In genomic region chr3:49133226-49133951, GRCh38 we compare ENCODE assay signal across 8 cellular contexts. TPM values are rescaled to one million over a fixed set of nuclear protein-coding genes. Genes with fewer than 3 reads are reported as not detected.
A peak's percentile ranks its signal among the peaks of the same experiment; 100 is the strongest.
DNase-seq lines count a peak whose midpoint lies in the region; ATAC-seq and TF ChIP-seq lines count a peak whose summit lies in the region.

No MANE protein-coding gene starts in this region.

- POLR2A ChIA-PET in SK-N-SH (lab: Yijun Ruan, JAX), result interaction anchor here (0.6 to 2.7 kb wide), 11 partner anchors 11 to 207 kb away, joined by 3 to 22 read pairs (median 5); partner anchors contain the start of genes KLHDC8B, QRICH1, USP19 and USP4

- H3K9me3 ChIP-seq in BE2C, result no peaks in the 10 kb centered on the region
- H3K9me3 ChIP-seq in SK-N-SH, result no peaks in the 10 kb centered on the region
- H3K9me3 ChIP-seq in mucosa of stomach (ENCODE audit: control insufficient read depth, low read length), result no peaks in the 10 kb centered on the region
- no peaks in the 10 kb centered on the region for H3K9me3 ChIP-seq in aorta (ENCODE audit: control insufficient read depth, low read length)

- TF ChIP-seq CTCF in BE2C (IDR thresholded peaks at IDR 0.05; ENCODE audit: low read depth, low read length) (no peak), SK-N-SH (IDR thresholded peaks at IDR 0.05) (no peak), fibroblast of mammary gland (conservative IDR thresholded peaks at IDR 0.05; ENCODE audit: control insufficient read depth, insufficient read depth, low read depth, low read length) (no peak)

- H3K36me3 ChIP-seq in BE2C (no peaks in the 10 kb centered on the region), SK-N-SH (replicated peaks in 1 of 2; ENCODE audit: control insufficient read depth in 1 of 2, insufficient read depth in 2 of 2, low read length in 1 of 2) (peaks cover 4 to 18% of the 10 kb centered on the region in 2 experiments), mucosa of stomach (ENCODE audit: control insufficient read depth, insufficient read depth, low read length) (no peaks in the 10 kb centered on the region), aorta (ENCODE audit: control insufficient read depth in 1 of 2, insufficient read depth in 2 of 2, low read length in 1 of 2) (no peaks in the 10 kb centered on the region)

- no peaks in the 10 kb centered on the region for H3K9me2 ChIP-seq in SK-N-SH

- H3K27ac ChIP-seq in SK-N-SH (ENCODE audit: low read depth in 2 of 2, low read length in 1 of 2) (peak overlapping the region; percentile 83 to 91), aorta (ENCODE audit: low read depth in 1 of 2, low read length in 2 of 2) (peak overlapping the region; percentile 15 to 88)

- peak overlapping the region; percentile 100 for H3K4me2 ChIP-seq in SK-N-SH

- intact Hi-C loops in aorta (cut with DNase I), result no loop called here

- no peak for TF ChIP-seq RAD21 in SK-N-SH (IDR thresholded peaks at IDR 0.05; ENCODE audit: low read length)

- H3K9ac ChIP-seq in SK-N-SH (peak overlapping the region; percentile 75), mucosa of stomach (ENCODE audit: low read length) (peak overlapping the region; percentile 63)

- peak; percentile 92 for ATAC-seq in aorta (ENCODE audit: low FRiP score)
- no peak for ATAC-seq in HG03521 (IDR thresholded peaks at IDR 0.05; ENCODE audit: unreplicated experiment)
- no peak for ATAC-seq in GM18505 (IDR thresholded peaks at IDR 0.05; ENCODE audit: unreplicated experiment)

- H3K4me3 ChIP-seq in BE2C (ENCODE audit: low read depth, low read length) (peak overlapping the region; percentile 71), SK-N-SH (ENCODE audit: low read depth in 2 of 2, low read length in 1 of 2) (peak overlapping the region; percentile 67 to 81), fibroblast of mammary gland (ENCODE audit: control insufficient read depth, low read depth, low read length) (peak overlapping the region; percentile 88), mucosa of stomach (ENCODE audit: low read length) (peak overlapping the region; percentile 44), aorta (ENCODE audit: low read length in 2 of 2) (peak overlapping the region; percentile 72 to 75)

- peaks cover 37% of the 10 kb centered on the region for H3K79me2 ChIP-seq in SK-N-SH (ENCODE audit: insufficient read depth)

- 0% methylated on average over 16 of the region's 30 CpGs for WGBS in SK-N-SH (ENCODE audit: low lambda C conversion rate)
- WGBS in aorta, 2 donors, result 0 to 1% methylated on average over 30 of the region's 30 CpGs

- no peaks in the 10 kb centered on the region for H4K20me1 ChIP-seq in SK-N-SH (ENCODE audit: insufficient read depth)

- peak in 1 of 2 experiments; percentile 30; a peak in 2 of 4 replicates for TF ChIP-seq EP300 in SK-N-SH (IDR thresholded peaks at IDR 0.05; ENCODE audit: borderline replicate concordance in 1 of 2, low read depth in 1 of 2, low read length in 1 of 2)

- no peak for TF ChIP-seq POLR2A in GM18505 (IDR thresholded peaks at IDR 0.05; ENCODE audit: borderline replicate concordance, extremely low read depth, insufficient read depth, insufficient read length)

- CTCF ChIA-PET in SK-N-SH (lab: Yijun Ruan, JAX), result interaction anchor here (0.6 to 5.4 kb wide), 12 partner anchors 13 to 213 kb away, joined by 3 to 26 read pairs (median 4); partner anchors contain the start of genes KLHDC8B, QRICH1 and USP19

- H2AFZ ChIP-seq in SK-N-SH (ENCODE audit: low read depth), result peak overlapping the region; percentile 98

- H3K4me1 ChIP-seq in BE2C (no peaks in the 10 kb centered on the region), SK-N-SH (ENCODE audit: control insufficient read depth in 1 of 2, insufficient read depth in 2 of 2, low read depth in 1 of 2, low read length in 1 of 2) (peaks cover 0 to 18% of the 10 kb centered on the region in 2 experiments; a peak in 1 of 4 replicates), mucosa of stomach (ENCODE audit: control insufficient read depth, insufficient read depth, low read length) (peaks cover 18% of the 10 kb centered on the region), aorta (ENCODE audit: control insufficient read depth in 1 of 2, insufficient read depth in 2 of 2, low read length in 2 of 2) (peaks cover 0 to 3% of the 10 kb centered on the region in 2 donors)

- peak; percentile 75 for DNase-seq in BE2C
- DNase-seq in HT1080 (ENCODE audit: low read depth), result peak; percentile 89
- DNase-seq in SK-N-SH, result peak; percentile 89
- peak; percentile 84 for DNase-seq in fibroblast of mammary gland (ENCODE audit: low read depth)
- peak; percentile 90 to 94 for DNase-seq in aorta

- H3F3A ChIP-seq in SK-N-SH (replicated peaks; ENCODE audit: insufficient read depth), result no peaks in the 10 kb centered on the region

- H3K27me3 ChIP-seq in BE2C, result no peaks in the 10 kb centered on the region
- no peaks in the 10 kb centered on the region for H3K27me3 ChIP-seq in SK-N-SH (ENCODE audit: insufficient read depth)
- H3K27me3 ChIP-seq in mucosa of stomach (ENCODE audit: control insufficient read depth, insufficient read depth, low read length), result peaks cover 9% of the 10 kb centered on the region
- no peaks in the 10 kb centered on the region for H3K27me3 ChIP-seq in aorta (ENCODE audit: control insufficient read depth in 1 of 2, insufficient read depth in 2 of 2, low read length in 1 of 2)

TF ChIP-seq in SK-N-SH, 30 proteins besides CTCF, POLR2A, EP300 and RAD21 (continues in another document):
- TF ChIP-seq MXI1 (IDR thresholded peaks at IDR 0.05; ENCODE audit: low read depth, low read length), result no peak; the same call in 1 of the 2 replicates
- TF ChIP-seq TCF12 (IDR thresholded peaks at IDR 0.05), result peak; percentile 43; the same call in 1 of the 2 replicates
- TF ChIP-seq EZH2phosphoT487 (IDR thresholded peaks at IDR 0.05; ENCODE audit: borderline replicate concordance, low read depth), result no peak
- peak; percentile 71 for TF ChIP-seq CHD2 (IDR thresholded peaks at IDR 0.05; ENCODE audit: low read length, partially characterized antibody)
- TF ChIP-seq SIN3A (IDR thresholded peaks at IDR 0.05; ENCODE audit: borderline replicate concordance, low read depth, low read length), result peak; percentile 69; the same call in 1 of the 2 replicates
- TF ChIP-seq GABPA (IDR thresholded peaks at IDR 0.05; ENCODE audit: low read depth), result no peak
- no peak for TF ChIP-seq RCOR1 (IDR thresholded peaks at IDR 0.05; ENCODE audit: low read length)
- TF ChIP-seq SMC3 (IDR thresholded peaks at IDR 0.05; ENCODE audit: low read depth, low read length), result no peak

RNA-seq across cellular contexts. Expression of gene LAMB2, which starts 0.5 kb away (rescaled TPM):
- 104 TPM for polyA plus RNA-seq in BE2C (2012; ENCODE audit: insufficient read depth, insufficient read length, low read depth)
- total RNA-seq in HT1080 (2014; rRNA removed; shearing (Covaris generic)), result 96.4 and 98.1 TPM in 2 replicates
- polyA plus RNA-seq in HT1080 (2015; cell fraction: cytosol; rRNA removed), result 18.0 and 20.7 TPM in 2 replicates
- 437 and 482 TPM in 2 replicates for polyA plus RNA-seq in HT1080 (2015; cell fraction: nucleus; rRNA removed)
- polyA plus RNA-seq in SK-N-SH (2012; rRNA removed) (318 and 332 TPM in 2 replicates), aorta (1,000 to 10,000 TPM in 1 of 2 donors, 100 to 1,000 TPM in 1; 200 to 1,923 TPM)
- polyA plus RNA-seq in SK-N-SH (2012; cell fraction: cytosol; rRNA removed), result 79.7 and 90.1 TPM in 2 replicates
- 1,763 and 2,430 TPM in 2 replicates for polyA plus RNA-seq in SK-N-SH (2012; cell fraction: nucleus; rRNA removed)
- total RNA-seq in aorta, result 100 to 1,000 TPM; 362 to 707 TPM

RNA-seq across cellular contexts. Expression of gene USP19, which starts 12.8 kb away (rescaled TPM):
- 53.2 TPM for polyA plus RNA-seq in BE2C (2012; ENCODE audit: insufficient read depth, insufficient read length, low read depth)
- 76.4 and 77.3 TPM in 2 replicates for total RNA-seq in HT1080 (2014; rRNA removed; shearing (Covaris generic))
- polyA plus RNA-seq in HT1080 (2015; cell fraction: cytosol; rRNA removed), result 41.8 and 45.5 TPM in 2 replicates
- 129 and 136 TPM in 2 replicates for polyA plus RNA-seq in HT1080 (2015; cell fraction: nucleus; rRNA removed)
- 75.6 and 80.5 TPM in 2 replicates for polyA plus RNA-seq in SK-N-SH (2012; rRNA removed)
- polyA plus RNA-seq in SK-N-SH (2012; cell fraction: cytosol; rRNA removed), result 31.2 and 48.4 TPM in 2 replicates
- 181 and 182 TPM in 2 replicates for polyA plus RNA-seq in SK-N-SH (2012; cell fraction: nucleus; rRNA removed)
- total RNA-seq in aorta, result 10 to 100 TPM; 40.3 to 54.8 TPM
- 10 to 100 TPM; 22.7 to 31.0 TPM for polyA plus RNA-seq in aorta

RNA-seq across cellular contexts. Expression of gene QARS1, which starts 28.8 kb away (rescaled TPM):
- polyA plus RNA-seq in BE2C (2012; ENCODE audit: insufficient read depth, insufficient read length, low read depth), result 142 TPM
- 233 and 324 TPM in 2 replicates for total RNA-seq in HT1080 (2014; rRNA removed; shearing (Covaris generic))
- 166 and 176 TPM in 2 replicates for polyA plus RNA-seq in HT1080 (2015; cell fraction: cytosol; rRNA removed)
- 533 and 557 TPM in 2 replicates for polyA plus RNA-seq in HT1080 (2015; cell fraction: nucleus; rRNA removed)
- polyA plus RNA-seq in SK-N-SH (2012; rRNA removed), result 311 and 381 TPM in 2 replicates
- 153 and 224 TPM in 2 replicates for polyA plus RNA-seq in SK-N-SH (2012; cell fraction: cytosol; rRNA removed)
- 787 and 824 TPM in 2 replicates for polyA plus RNA-seq in SK-N-SH (2012; cell fraction: nucleus; rRNA removed)
- total RNA-seq in aorta, result 100 to 1,000 TPM; 127 to 164 TPM
- polyA plus RNA-seq in aorta, result 100 to 1,000 TPM; 142 to 267 TPM

RNA-seq across cellular contexts. Expression of gene CCDC71, which starts 32.7 kb away (rescaled TPM):
- polyA plus RNA-seq in BE2C (2012; ENCODE audit: insufficient read depth, insufficient read length, low read depth), result 12.9 TPM
- 32.0 and 36.2 TPM in 2 replicates for total RNA-seq in HT1080 (2014; rRNA removed; shearing (Covaris generic))
- polyA plus RNA-seq in HT1080 (2015; cell fraction: cytosol; rRNA removed), result 42.6 and 52.0 TPM in 2 replicates
- 26.6 and 31.8 TPM in 2 replicates for polyA plus RNA-seq in HT1080 (2015; cell fraction: nucleus; rRNA removed)
- polyA plus RNA-seq in SK-N-SH (2012; rRNA removed) (40.9 and 43.6 TPM in 2 replicates), aorta (10 to 100 TPM in 1 of 2 donors, 1 to 10 TPM in 1; 1.8 to 11.8 TPM)
- polyA plus RNA-seq in SK-N-SH (2012; cell fraction: cytosol; rRNA removed), result 20.6 and 31.9 TPM in 2 replicates
- polyA plus RNA-seq in SK-N-SH (2012; cell fraction: nucleus; rRNA removed), result 27.3 and 29.4 TPM in 2 replicates
- total RNA-seq in aorta, result 10 to 100 TPM; 13.2 to 16.6 TPM

RNA-seq across cellular contexts. Expression of gene KLHDC8B, which starts 38.0 kb away (rescaled TPM):
- 292 TPM for polyA plus RNA-seq in BE2C (2012; ENCODE audit: insufficient read depth, insufficient read length, low read depth)
- total RNA-seq in HT1080 (2014; rRNA removed; shearing (Covaris generic)), result 3.2 and 5.1 TPM in 2 replicates
- 1.5 and 1.9 TPM in 2 replicates for polyA plus RNA-seq in HT1080 (2015; cell fraction: cytosol; rRNA removed)
- polyA plus RNA-seq in HT1080 (2015; cell fraction: nucleus; rRNA removed), result 5.3 and 5.6 TPM in 2 replicates
- polyA plus RNA-seq in SK-N-SH (2012; rRNA removed), result 35.3 and 40.6 TPM in 2 replicates
- 20.2 and 29.3 TPM in 2 replicates for polyA plus RNA-seq in SK-N-SH (2012; cell fraction: cytosol; rRNA removed)
- polyA plus RNA-seq in SK-N-SH (2012; cell fraction: nucleus; rRNA removed), result 71.7 and 82.7 TPM in 2 replicates
- 10 to 100 TPM; 27.0 to 40.2 TPM for total RNA-seq in aorta
- polyA plus RNA-seq in aorta, result 10 to 100 TPM; 16.0 to 31.3 TPM
